Comparison of ENCODE assay signal across 15 cellular contexts in genomic region chr10:119860866-119861601, GRCh38. TPM values are rescaled to one million over a fixed set of nuclear protein-coding genes. Genes with fewer than 3 reads are reported as not detected.
DNase-seq lines count a peak whose midpoint lies in the region; ATAC-seq lines count a peak whose summit lies in the region.
"Had no signal": no experiment of that assay in that cellular context is flagged by ENCODE, and none has a peak within 500 bp of the region (broad histone marks: within the 10 kb centered on the region; RNA-seq: fewer than 3 reads in every experiment).

No MANE protein-coding gene starts in this region.

- CTCF ChIA-PET in activated naive CD4-positive, alpha-beta T cell treated with anti-CD3 and anti-CD28 coated beads for 36 hours (lab: Charles Lee): interaction anchor here (0.6 to 3.9 kb wide), 6 partner anchors 11 to 208 kb away, joined by 3 to 32 read pairs (median 10); partner anchors contain the start of gene MCMBP

- peaks cover 29% of the 10 kb centered on the region for H3K36me3 Mint-ChIP-seq in activated naive CD4-positive, alpha-beta T cell treated with anti-CD3 and anti-CD28 coated beads for 36 hours (ENCODE audit: low read depth)
- peaks cover 36% of the 10 kb centered on the region for H3K36me3 Mint-ChIP-seq in activated naive CD8-positive, alpha-beta T cell treated with anti-CD3 and anti-CD28 coated beads for 36 hours
- H3K36me3 Mint-ChIP-seq in stimulated activated memory B cell treated with anti-CD40 and anti-IgM and Interleukin-4, amounts not matched to agents 10 μg/mL and 1 μg/mL and 100 μg/mL, for 72 hours: peaks cover 28% of the 10 kb centered on the region

- 0 out of 2 replicates have a peak, but pooled peaks cover 3% of the 10 kb centered on the region for H3K9me3 ChIP-seq in HAP-1
- H3K9me3 ChIP-seq: pancreas, suprapubic skin had no signal

- H3K36me3 ChIP-seq in HAP-1 (replicated peaks): peaks cover 19% of the 10 kb centered on the region
- H3K36me3 ChIP-seq: pancreas had no signal

- H3K9me3 Mint-ChIP-seq in activated naive CD4-positive, alpha-beta T cell treated with anti-CD3 and anti-CD28 coated beads for 36 hours: no peaks in the 10 kb centered on the region
- H3K9me3 Mint-ChIP-seq in activated naive CD8-positive, alpha-beta T cell treated with anti-CD3 and anti-CD28 coated beads for 36 hours: peaks cover 10% of the 10 kb centered on the region
- peaks cover 4% of the 10 kb centered on the region for H3K9me3 Mint-ChIP-seq in stimulated activated memory B cell treated with anti-CD40 and anti-IgM and Interleukin-4, amounts not matched to agents 10 μg/mL and 1 μg/mL and 100 μg/mL, for 72 hours

- ATAC-seq in stimulated activated memory B cell treated with anti-CD40 and anti-IgM and Interleukin-4, amounts not matched to agents 10 μg/mL and 1 μg/mL and 100 μg/mL, for 72 hours: no peak
- ATAC-seq: gastroesophageal sphincter, pancreas, T-cell had no signal

- no peak for DNase-seq in activated naive CD4-positive, alpha-beta T cell treated with anti-CD3 and anti-CD28 coated beads for 36 hours
- no peak for DNase-seq in activated naive CD4-positive, alpha-beta T cell treated with anti-CD3 and anti-CD28 coated beads, Interleukin-2, amount 50 U/mL, for 16 hours
- DNase-seq in HAP-1 (ENCODE audit: low spot score in 2 of 2): peak; percentile 22 to 40
- no peak for DNase-seq in activated naive CD8-positive, alpha-beta T cell treated with anti-CD3 and anti-CD28 coated beads for 36 hours
- DNase-seq in effector CD8-positive, alpha-beta T cell (lab: John Stamatoyannopoulos, UW): no peak
- no peak for DNase-seq in NCI-H446 (lab: John Stamatoyannopoulos, UW)
- DNase-seq in dedifferentiated amniotic fluid mesenchymal stem cell (ENCODE audit: extremely low spot score): no peak
- DNase-seq: activated CD4-positive, alpha-beta T cell treated with anti-CD3 and anti-CD28 coated beads for 1 hour; activated gamma-delta T cell treated with Interleukin-2 at 50 U/mL for 16 hours; NCI-H146; pancreas; T-cell had no signal

- in situ Hi-C loops in HAP-1 (cut with MboI; ENCODE audit: low sequenced_read_pairs): no loop called here

- no peak overlapping the region for H3K4me3 ChIP-seq in HAP-1
- H3K4me3 ChIP-seq: gastroesophageal sphincter, pancreas, suprapubic skin had no signal

- peak overlapping the region; percentile 10 for H3K27ac Mint-ChIP-seq in activated naive CD4-positive, alpha-beta T cell treated with anti-CD3 and anti-CD28 coated beads for 36 hours
- peak overlapping the region; percentile 3 for H3K27ac Mint-ChIP-seq in activated naive CD8-positive, alpha-beta T cell treated with anti-CD3 and anti-CD28 coated beads for 36 hours
- H3K27ac Mint-ChIP-seq in stimulated activated memory B cell treated with anti-CD40 and anti-IgM and Interleukin-4, amounts not matched to agents 10 μg/mL and 1 μg/mL and 100 μg/mL, for 72 hours: peak overlapping the region; percentile 19

- peaks cover 53% of the 10 kb centered on the region for H3K4me1 Mint-ChIP-seq in activated naive CD4-positive, alpha-beta T cell treated with anti-CD3 and anti-CD28 coated beads for 36 hours (ENCODE audit: low read depth)
- H3K4me1 Mint-ChIP-seq in activated naive CD8-positive, alpha-beta T cell treated with anti-CD3 and anti-CD28 coated beads for 36 hours: peaks cover 37% of the 10 kb centered on the region
- peaks cover 40% of the 10 kb centered on the region for H3K4me1 Mint-ChIP-seq in stimulated activated memory B cell treated with anti-CD40 and anti-IgM and Interleukin-4, amounts not matched to agents 10 μg/mL and 1 μg/mL and 100 μg/mL, for 72 hours

- H3K4me1 ChIP-seq in HAP-1: peaks cover 28% of the 10 kb centered on the region
- H3K4me1 ChIP-seq: pancreas had no signal

- H3K4me3 Mint-ChIP-seq in activated naive CD4-positive, alpha-beta T cell treated with anti-CD3 and anti-CD28 coated beads for 36 hours: no peak overlapping the region
- no peak overlapping the region for H3K4me3 Mint-ChIP-seq in activated naive CD8-positive, alpha-beta T cell treated with anti-CD3 and anti-CD28 coated beads for 36 hours
- no peak overlapping the region for H3K4me3 Mint-ChIP-seq in stimulated activated memory B cell treated with anti-CD40 and anti-IgM and Interleukin-4, amounts not matched to agents 10 μg/mL and 1 μg/mL and 100 μg/mL, for 72 hours
- H3K4me3 Mint-ChIP-seq: T-cell had no signal

- H3K27me3 ChIP-seq in HAP-1 (ENCODE audit: low read depth): no peaks in the 10 kb centered on the region
- H3K27me3 ChIP-seq: gastroesophageal sphincter, pancreas, suprapubic skin had no signal

- intact Hi-C loops in activated naive CD4-positive, alpha-beta T cell treated with anti-CD3 and anti-CD28 coated beads for 36 hours (cut with micrococcal nuclease): no loop called here

- no peaks in the 10 kb centered on the region for H3K27me3 Mint-ChIP-seq in activated naive CD4-positive, alpha-beta T cell treated with anti-CD3 and anti-CD28 coated beads for 36 hours (ENCODE audit: low read depth)
- no peaks in the 10 kb centered on the region for H3K27me3 Mint-ChIP-seq in activated naive CD8-positive, alpha-beta T cell treated with anti-CD3 and anti-CD28 coated beads for 36 hours
- no peaks in the 10 kb centered on the region for H3K27me3 Mint-ChIP-seq in stimulated activated memory B cell treated with anti-CD40 and anti-IgM and Interleukin-4, amounts not matched to agents 10 μg/mL and 1 μg/mL and 100 μg/mL, for 72 hours
- H3K27me3 Mint-ChIP-seq: T-cell had no signal

RNA-seq across cellular contexts. Expression of gene MCMBP, which starts 11.6 kb away (rescaled TPM):
- 10 to 100 TPM; 76.9 to 77.7 TPM for total RNA-seq in activated naive CD4-positive, alpha-beta T cell treated with anti-CD3 and anti-CD28 coated beads for 36 hours
- 100 to 1,000 TPM; 120 to 121 TPM for total RNA-seq in activated naive CD8-positive, alpha-beta T cell treated with anti-CD3 and anti-CD28 coated beads for 36 hours

RNA-seq across cellular contexts. Expression of gene SEC23IP, which starts 31.5 kb away (rescaled TPM):
- 10 to 100 TPM; 49.0 to 55.2 TPM for total RNA-seq in activated naive CD4-positive, alpha-beta T cell treated with anti-CD3 and anti-CD28 coated beads for 36 hours
- 10 to 100 TPM; 79.8 to 88.6 TPM for total RNA-seq in activated naive CD8-positive, alpha-beta T cell treated with anti-CD3 and anti-CD28 coated beads for 36 hours

Comparison
In these comparisons a context has a peak if more than half of its experiments do, and no peak if none do; other contexts are left out.
1. DNase-seq: peak in HAP-1 (2 of 2); none in activated naive CD4-positive, alpha-beta T cell treated with anti-CD3 and anti-CD28 coated beads for 36 hours (single experiment), activated naive CD4-positive, alpha-beta T cell treated with anti-CD3 and anti-CD28 coated beads, Interleukin-2, amount 50 U/mL, for 16 hours (single experiment), activated naive CD8-positive, alpha-beta T cell treated with anti-CD3 and anti-CD28 coated beads for 36 hours (single experiment), effector CD8-positive, alpha-beta T cell (single experiment), NCI-H446 (0 of 2) and dedifferentiated amniotic fluid mesenchymal stem cell (single experiment).
2. Peak in every context shown above with its lines, with median percentiles within 50 percentile points of each other: H3K27ac Mint-ChIP-seq.